Comparison of ENCODE assay signal across 11 cellular contexts in the genomic region with DNA sequence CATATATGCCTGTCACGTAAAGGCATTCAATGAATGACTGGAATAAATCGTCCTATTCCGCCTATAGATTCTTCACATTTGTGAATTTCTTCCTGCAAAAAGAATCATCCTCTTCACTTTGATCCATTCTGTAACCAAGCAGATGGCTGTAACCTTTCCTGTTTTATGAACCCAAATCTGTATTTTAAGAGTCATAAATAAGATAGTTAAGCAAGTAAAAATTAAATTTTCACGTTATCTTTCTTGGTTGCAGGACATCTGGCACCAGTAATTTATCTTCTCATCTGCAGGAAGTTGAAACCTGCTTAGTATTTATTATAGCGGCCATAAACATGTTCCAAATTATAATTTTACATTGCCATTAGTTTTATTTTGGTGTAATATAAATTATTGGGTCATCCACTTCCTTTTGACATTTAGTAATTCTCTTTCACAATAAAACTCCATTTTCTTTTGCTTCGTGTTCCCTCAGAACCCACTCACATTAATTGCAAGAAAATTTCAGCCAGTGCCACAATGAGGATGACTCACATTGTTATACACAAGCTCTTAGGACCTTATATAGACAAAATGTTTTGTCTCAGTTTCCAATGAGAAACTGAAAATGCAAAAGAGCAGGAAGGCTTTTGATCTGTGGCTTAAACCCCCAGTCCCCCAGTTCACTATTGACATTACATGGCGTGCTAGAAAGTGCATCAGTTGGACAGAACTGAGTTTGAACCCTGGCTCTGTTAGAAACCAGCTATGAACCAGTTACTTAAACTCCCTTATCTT. TPM values are rescaled to one million over a fixed set of nuclear protein-coding genes. Genes with fewer than 3 reads are reported as not detected.
DNase-seq lines count a peak whose midpoint lies in the region; ATAC-seq and TF ChIP-seq lines count a peak whose summit lies in the region.
"Had no signal": no experiment of that assay in that cellular context is flagged by ENCODE, and none has a peak within 500 bp of the region (broad histone marks: within the 10 kb centered on the region; RNA-seq: fewer than 3 reads in every experiment).

No MANE protein-coding gene starts in this region.

- no peaks in the 10 kb centered on the region for H3K9me3 Mint-ChIP-seq in T-helper 2 cell treated with Interferon-gamma antibody and Interleukin-4, amounts not matched to agents 5 μg/mL and 100 μg/mL, for 36 hours
- no peaks in the 10 kb centered on the region for H3K9me3 Mint-ChIP-seq in natural killer cell
- no peaks in the 10 kb centered on the region for H3K9me3 Mint-ChIP-seq in type B pancreatic cell
- H3K9me3 Mint-ChIP-seq: central memory CD8-positive, alpha-beta T cell had no signal

- intact Hi-C loops in natural killer cell (cut with micrococcal nuclease): loop anchor here (10.0 kb wide), 1 partner anchor 154 kb away; no protein-coding TSS in a partner anchor

- TF ChIP-seq CTCF in natural killer cell (IDR thresholded peaks at IDR 0.05): no peak
- no peak for TF ChIP-seq CTCF in type B pancreatic cell (conservative IDR thresholded peaks at IDR 0.05)

- H3K36me3 Mint-ChIP-seq in T-helper 2 cell treated with Interferon-gamma antibody and Interleukin-4, amounts not matched to agents 5 μg/mL and 100 μg/mL, for 36 hours (ENCODE audit: low read depth): peaks cover 76% of the 10 kb centered on the region
- H3K36me3 Mint-ChIP-seq in natural killer cell (peaks cover 13% of the 10 kb centered on the region), type B pancreatic cell (no peaks in the 10 kb centered on the region)

- peak overlapping the region; percentile 35 for H3K4me3 Mint-ChIP-seq in T-helper 2 cell treated with Interferon-gamma antibody and Interleukin-4, amounts not matched to agents 5 μg/mL and 100 μg/mL, for 36 hours
- H3K4me3 Mint-ChIP-seq in natural killer cell (no peak overlapping the region), type B pancreatic cell (no peak overlapping the region)
- H3K4me3 Mint-ChIP-seq: central memory CD8-positive, alpha-beta T cell had no signal

- H3K27me3 Mint-ChIP-seq in T-helper 2 cell treated with Interferon-gamma antibody and Interleukin-4, amounts not matched to agents 5 μg/mL and 100 μg/mL, for 36 hours (ENCODE audit: low read depth): no peaks in the 10 kb centered on the region
- no peaks in the 10 kb centered on the region for H3K27me3 Mint-ChIP-seq in natural killer cell (ENCODE audit: low read depth in 2 of 2)
- H3K27me3 Mint-ChIP-seq in type B pancreatic cell: no peaks in the 10 kb centered on the region
- H3K27me3 Mint-ChIP-seq: central memory CD8-positive, alpha-beta T cell had no signal

- peak overlapping the region; percentile 78 for H3K27ac Mint-ChIP-seq in T-helper 2 cell treated with Interferon-gamma antibody and Interleukin-4, amounts not matched to agents 5 μg/mL and 100 μg/mL, for 36 hours
- peak overlapping the region in 1 of 2 donors; percentile 33 for H3K27ac Mint-ChIP-seq in natural killer cell
- no peak overlapping the region for H3K27ac Mint-ChIP-seq in type B pancreatic cell

- DNase-seq in AG20443 (ENCODE audit: low spot score): peak; percentile 62
- peak; percentile 42 for DNase-seq in T-helper 2 cell treated with Interferon-gamma antibody and Interleukin-4, amounts not matched to agents 5 μg/mL and 100 μg/mL, for 36 hours (ENCODE audit: low spot score)
- DNase-seq in fibroblast of peridontal ligament (ENCODE audit: extremely low read depth): peak; percentile 91
- DNase-seq in natural killer cell: no peak
- DNase-seq in type B pancreatic cell (ENCODE audit: extremely low spot score, unreplicated experiment): no peak
- DNase-seq: GDM1, NCI-H446 had no signal

- H3K4me1 Mint-ChIP-seq in T-helper 2 cell treated with Interferon-gamma antibody and Interleukin-4, amounts not matched to agents 5 μg/mL and 100 μg/mL, for 36 hours (ENCODE audit: low read depth): peaks cover 45% of the 10 kb centered on the region
- H3K4me1 Mint-ChIP-seq in natural killer cell (no peaks in the 10 kb centered on the region), type B pancreatic cell (ENCODE audit: unreplicated experiment) (peaks cover 6% of the 10 kb centered on the region)
- H3K4me1 Mint-ChIP-seq: central memory CD8-positive, alpha-beta T cell had no signal

- ATAC-seq in GM18907 (IDR thresholded peaks at IDR 0.05; ENCODE audit: unreplicated experiment) (peak; percentile 61), natural killer cell (no peak), HG02763 (IDR thresholded peaks at IDR 0.05; ENCODE audit: unreplicated experiment) (no peak), HG03280 (IDR thresholded peaks at IDR 0.05; ENCODE audit: unreplicated experiment) (no peak)

RNA-seq across cellular contexts. Expression of a gene that starts 51.1 kb away (rescaled TPM):
- total RNA-seq in natural killer cell (10 to 100 TPM; 13.8 to 22.3 (median 16.8) TPM), type B pancreatic cell (ENCODE audit: low replicate concordance) (not detected in 2 replicates)

Comparison
In these comparisons a context has a peak if more than half of its experiments do, and no peak if none do; other contexts are left out.
1. DNase-seq: peak in AG20443 (single experiment), T-helper 2 cell treated with Interferon-gamma antibody and Interleukin-4, amounts not matched to agents 5 μg/mL and 100 μg/mL, for 36 hours (single experiment) and fibroblast of peridontal ligament (single experiment); none in natural killer cell (single experiment) and type B pancreatic cell (single experiment).
2. RNA of a gene that starts 51.1 kb away (total RNA-seq): 13.8 to 22.3 TPM in natural killer cell; not detected in type B pancreatic cell; every median in the first group is over 10 times any median in the second.